ENCODE assay signal across 14 cellular contexts in the genomic region with DNA sequence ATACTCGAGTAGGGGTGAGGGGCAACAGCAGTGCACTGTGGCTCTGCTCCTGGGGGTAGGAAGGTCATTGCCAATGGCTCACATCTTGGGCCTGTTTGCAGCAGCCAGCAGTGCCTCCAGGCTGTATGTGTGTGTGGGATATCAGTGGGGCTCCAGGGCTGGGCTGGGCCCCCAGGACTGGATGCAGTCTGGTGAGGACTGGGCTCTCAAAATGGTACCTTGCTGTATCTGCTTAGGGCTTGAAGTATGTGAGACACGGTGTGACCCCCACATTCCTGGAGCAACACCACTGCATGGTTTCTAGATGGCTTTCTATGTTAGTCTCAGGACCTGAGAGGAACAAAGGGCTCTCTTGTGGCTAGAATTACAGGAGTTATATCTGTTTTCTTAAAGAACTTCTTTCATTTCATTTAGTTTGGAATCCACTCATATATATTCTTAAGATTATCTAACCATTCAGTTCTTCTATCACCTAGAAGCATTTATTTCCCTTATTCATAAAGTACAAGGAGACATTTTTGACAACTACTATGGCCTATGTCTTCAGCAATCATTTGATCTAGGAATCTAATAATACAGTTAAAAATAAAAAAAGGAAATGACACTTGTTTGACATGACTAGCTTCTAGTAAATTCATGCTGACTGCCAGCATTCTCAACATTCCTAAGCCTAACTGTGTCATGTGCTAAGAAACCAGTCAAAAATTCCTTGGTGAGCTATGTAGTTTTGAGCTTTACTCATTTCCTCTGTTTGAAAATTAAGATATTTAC.
DNase-seq lines count a peak whose midpoint lies in the region; ATAC-seq and TF ChIP-seq lines count a peak whose summit lies in the region.
"Had no signal": no experiment of that assay in that cellular context is flagged by ENCODE, and none has a peak within 500 bp of the region (broad histone marks: within the 10 kb centered on the region; RNA-seq: fewer than 3 reads in every experiment).

No MANE protein-coding gene starts in this region.

- H3K79me2 ChIP-seq in PC-3 (ENCODE audit: low read length), result no peaks in the 10 kb centered on the region
- H3K79me2 ChIP-seq in neural progenitor cell (ENCODE audit: low read depth), result no peaks in the 10 kb centered on the region

- H3K4me1 ChIP-seq in PC-3 (ENCODE audit: insufficient read depth, low read length) (peaks cover 22% of the 10 kb centered on the region), neural progenitor cell (peaks cover 18% of the 10 kb centered on the region), transverse colon (no peaks in the 10 kb centered on the region)

- H3K4me1 Mint-ChIP-seq in neural progenitor cell, result peaks cover 30% of the 10 kb centered on the region
- H3K4me1 Mint-ChIP-seq: stimulated activated naive B cell treated with anti-CD40 and anti-IgM and Interleukin-4, amounts not matched to agents 10 μg/mL and 1 μg/mL and 100 μg/mL, for 72 hours had no signal

- TF ChIP-seq POLR2A in transverse colon (IDR thresholded peaks at IDR 0.05), result no peak

- H4K20me1 ChIP-seq in PC-3 (ENCODE audit: low read length), result no peaks in the 10 kb centered on the region
- no peaks in the 10 kb centered on the region for H4K20me1 ChIP-seq in neural progenitor cell (ENCODE audit: low read depth)

- CTCF ChIA-PET in PC-3 (lab: Charles Lee), result interaction anchor here (0.6 kb wide), 1 partner anchor 134 kb away, joined by 3 read pairs; no protein-coding TSS in a partner anchor

- H3K4me3 Mint-ChIP-seq in neural progenitor cell, result no peak overlapping the region
- H3K4me3 Mint-ChIP-seq: activated CD8-positive, alpha-beta T cell treated with anti-CD3 and anti-CD28 coated beads, Interleukin-2, amount 10 ng/mL, durations not matched to agents 7 days and 5 days; dendritic cell treated with granulocyte-macrophage colony-stimulating factor and Interleukin-4, amounts not matched to agents 40 ng/mL and 50 ng/mL, for 4 days; stimulated activated naive B cell treated with anti-CD40 and anti-IgM and Interleukin-4, amounts not matched to agents 10 μg/mL and 1 μg/mL and 100 μg/mL, for 72 hours had no signal

- H3K9me2 ChIP-seq in PC-3 (replicated peaks; ENCODE audit: low read length), result no peaks in the 10 kb centered on the region

- H3K9me3 ChIP-seq in PC-3 (ENCODE audit: low read length), result no peaks in the 10 kb centered on the region
- no peaks in the 10 kb centered on the region for H3K9me3 ChIP-seq in neural progenitor cell (ENCODE audit: low read depth)
- H3K9me3 ChIP-seq in transverse colon, result no peaks in the 10 kb centered on the region
- H3K9me3 ChIP-seq: ovary had no signal

- H3K36me3 Mint-ChIP-seq in neural progenitor cell, result peaks cover 5% of the 10 kb centered on the region
- H3K36me3 Mint-ChIP-seq: stimulated activated naive B cell treated with anti-CD40 and anti-IgM and Interleukin-4, amounts not matched to agents 10 μg/mL and 1 μg/mL and 100 μg/mL, for 72 hours had no signal

- no peaks in the 10 kb centered on the region for H3K27me3 ChIP-seq in PC-3 (ENCODE audit: low read length)
- H3K27me3 ChIP-seq in neural progenitor cell, result no peaks in the 10 kb centered on the region
- H3K27me3 ChIP-seq in transverse colon, result no peaks in the 10 kb centered on the region
- H3K27me3 ChIP-seq: ovary had no signal

- H3K4me3 ChIP-seq in PC-3 (ENCODE audit: low read length) (0 out of 2 replicates have a peak overlapping the region, but pooled peaks have one; percentile 6), epithelial cell of proximal tubule (ENCODE audit: low read depth, low read length) (no peak overlapping the region), neural progenitor cell (no peak overlapping the region), transverse colon (no peak overlapping the region)
- H3K4me3 ChIP-seq: ovary had no signal

- DNase-seq in COLO829 (ENCODE audit: low spot score) (peak; percentile 46), PC-3 (peak; percentile 88), epithelial cell of proximal tubule (ENCODE audit: low read depth) (peak; percentile 91), neural progenitor cell (ENCODE audit: low spot score) (peak; percentile 20), hypothalamus (lab: John Stamatoyannopoulos, UW) (no peak), germinal center (ENCODE audit: low spot score) (no peak), transverse colon (no peak), NCI-H1092 (lab: John Stamatoyannopoulos, UW) (no peak)
- DNase-seq: activated CD8-positive, alpha-beta T cell treated with anti-CD3 and anti-CD28 coated beads, Interleukin-2, amount 10 ng/mL, durations not matched to agents 7 days and 5 days; DMS79; NCI-H524 treated with DMSO at 0.1 percent for 48 hours; stimulated activated naive B cell treated with anti-CD40 and anti-IgM and Interleukin-4, amounts not matched to agents 10 μg/mL and 1 μg/mL and 100 μg/mL, for 72 hours had no signal

- 90% methylated on average over 2 of the region's 2 CpGs; no CpG with 5 or more reads in 1 of the 2 donors for WGBS in transverse colon (ENCODE audit: low coverage in 1 of 2), 2 donors

- in situ Hi-C loops in transverse colon (cut with MboI; ENCODE audit: low pct_ligation_motif_present in 1 of 4, low pct_unique_long_range_greater_than_20kb in 1 of 4, low sequenced_read_pairs in 3 of 4), result no loop called here

- no peak for TF ChIP-seq EP300 in transverse colon (IDR thresholded peaks at IDR 0.05; ENCODE audit: low read depth)

- no TSS peak for BruUV-seq in PC-3 (replicated peaks; lab: Mats Ljungman, UMichigan)

- H2AFZ ChIP-seq in PC-3 (ENCODE audit: low read length) (no peak overlapping the region), neural progenitor cell (replicated peaks) (no peak overlapping the region)

- peak overlapping the region; percentile 93 for H3K27ac Mint-ChIP-seq in neural progenitor cell
- H3K27ac Mint-ChIP-seq: activated CD8-positive, alpha-beta T cell treated with anti-CD3 and anti-CD28 coated beads, Interleukin-2, amount 10 ng/mL, durations not matched to agents 7 days and 5 days; dendritic cell treated with granulocyte-macrophage colony-stimulating factor and Interleukin-4, amounts not matched to agents 40 ng/mL and 50 ng/mL, for 4 days; stimulated activated naive B cell treated with anti-CD40 and anti-IgM and Interleukin-4, amounts not matched to agents 10 μg/mL and 1 μg/mL and 100 μg/mL, for 72 hours had no signal

- POLR2A ChIA-PET in PC-3 (lab: Charles Lee; ENCODE audit: unreplicated experiment), result no interaction called here

- H3K27me3 Mint-ChIP-seq in neural progenitor cell (ENCODE audit: insufficient read depth, low read depth), result no peaks in the 10 kb centered on the region
- H3K27me3 Mint-ChIP-seq: dendritic cell treated with granulocyte-macrophage colony-stimulating factor and Interleukin-4, amounts not matched to agents 40 ng/mL and 50 ng/mL, for 4 days; stimulated activated naive B cell treated with anti-CD40 and anti-IgM and Interleukin-4, amounts not matched to agents 10 μg/mL and 1 μg/mL and 100 μg/mL, for 72 hours had no signal

- peaks cover 28% of the 10 kb centered on the region for H3K9me3 Mint-ChIP-seq in neural progenitor cell

- H3F3A ChIP-seq in PC-3 (ENCODE audit: low read length, unreplicated experiment), result peaks cover 6% of the 10 kb centered on the region
- no peaks in the 10 kb centered on the region for H3F3A ChIP-seq in neural progenitor cell (ENCODE audit: low read depth)

- H3K36me3 ChIP-seq in PC-3 (ENCODE audit: low read depth, low read length) (no peaks in the 10 kb centered on the region; the same call in 1 of the 2 replicates), neural progenitor cell (no peaks in the 10 kb centered on the region), transverse colon (no peaks in the 10 kb centered on the region)
- H3K36me3 ChIP-seq: ovary had no signal

- intact Hi-C loops in PC-3 (cut with micrococcal nuclease), result no loop called here
- intact Hi-C loops in transverse colon (cut with DNase I; ENCODE audit: low total_unique reads), result no loop called here

- peak overlapping the region; percentile 35 for H3K27ac ChIP-seq in PC-3 (ENCODE audit: low read length)
- no peak overlapping the region for H3K27ac ChIP-seq in neural progenitor cell
- no peak overlapping the region for H3K27ac ChIP-seq in transverse colon
- H3K27ac ChIP-seq: ovary had no signal

- ATAC-seq in PC-3, result peak; percentile 99
- ATAC-seq: activated CD8-positive, alpha-beta T cell treated with anti-CD3 and anti-CD28 coated beads, Interleukin-2, amount 10 ng/mL, durations not matched to agents 7 days and 5 days; stimulated activated naive B cell treated with anti-CD40 and anti-IgM and Interleukin-4, amounts not matched to agents 10 μg/mL and 1 μg/mL and 100 μg/mL, for 72 hours had no signal

- H3K9ac ChIP-seq in PC-3 (ENCODE audit: low read length) (no peak overlapping the region), neural progenitor cell (no peak overlapping the region)

- H3K4me2 ChIP-seq in PC-3 (ENCODE audit: low read length), result peak overlapping the region; percentile 41
- no peak overlapping the region for H3K4me2 ChIP-seq in neural progenitor cell

- TF ChIP-seq CTCF in PC-3 (conservative IDR thresholded peaks at IDR 0.05; ENCODE audit: low read depth, low read length) (no peak), epithelial cell of proximal tubule (conservative IDR thresholded peaks at IDR 0.05; ENCODE audit: low read depth, low read length) (no peak), neural progenitor cell (IDR thresholded peaks at IDR 0.05) (no peak), transverse colon (IDR thresholded peaks at IDR 0.05) (no peak)

Comparison
In these comparisons a context has a peak if more than half of its experiments do, and no peak if none do; other contexts are left out.
1. DNase-seq: peak in COLO829 (single experiment), PC-3 (single experiment), epithelial cell of proximal tubule (single experiment) and neural progenitor cell (single experiment); none in hypothalamus (0 of 51), germinal center (single experiment), transverse colon (single experiment) and NCI-H1092 (single experiment).